In the genomic region with DNA sequence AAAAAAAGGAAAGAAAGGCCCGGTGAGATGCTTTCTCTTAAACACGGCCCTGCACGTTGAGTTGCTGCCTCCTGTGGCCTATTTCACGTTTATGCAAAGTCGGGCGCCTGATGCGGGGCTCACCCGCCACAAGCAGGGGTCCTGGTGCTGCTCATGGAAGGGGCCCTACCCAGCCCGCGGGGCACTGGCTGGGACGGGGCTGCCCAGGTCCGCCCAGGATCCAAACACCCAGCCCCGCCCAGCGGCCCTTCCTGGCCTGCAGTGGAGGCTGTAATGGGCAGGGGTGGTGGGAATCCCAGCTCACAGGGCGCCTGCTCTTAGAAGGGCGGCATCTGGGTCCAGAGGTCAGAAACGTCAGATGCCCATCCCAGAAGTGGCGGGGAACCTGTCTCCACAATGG, we compare ENCODE assay signal across 10 cellular contexts. TPM values are rescaled to one million over a fixed set of nuclear protein-coding genes. Genes with fewer than 3 reads are reported as not detected.
DNase-seq lines count a peak whose midpoint lies in the region; ATAC-seq and TF ChIP-seq lines count a peak whose summit lies in the region.
"Had no signal": no experiment of that assay in that cellular context is flagged by ENCODE, and none has a peak within 500 bp of the region (broad histone marks: within the 10 kb centered on the region; RNA-seq: fewer than 3 reads in every experiment).

No MANE protein-coding gene starts in this region.

- dilution Hi-C loops in IMR-90 (cut with HindIII; ENCODE audit: low sequenced_read_pairs, unreplicated experiment) (no loop called here), mammary epithelial cell (cut with HindIII; ENCODE audit: low sequenced_read_pairs) (no loop called here)

- BruUV-seq in IMR-90 (replicated peaks; lab: Mats Ljungman, UMichigan) (no TSS peak), mammary epithelial cell (replicated peaks; lab: Mats Ljungman, UMichigan) (no TSS peak)

- H2AFZ ChIP-seq in IMR-90 (replicated peaks; ENCODE audit: low read length, poor library complexity) (peak overlapping the region; percentile 2), mammary epithelial cell (ENCODE audit: low read depth, low read length) (no peak overlapping the region)

- peaks cover 6 to 42% of the 10 kb centered on the region in 2 experiments; a peak in 3 of 4 replicates for H3K79me1 ChIP-seq in IMR-90 (ENCODE audit: low read depth in 1 of 2, low read length in 2 of 2)

- no peaks in the 10 kb centered on the region for H3K4me1 Mint-ChIP-seq in stimulated activated memory B cell treated with anti-CD40 and anti-IgM and Interleukin-4, amounts not matched to agents 10 μg/mL and 1 μg/mL and 100 μg/mL, for 72 hours

- H3K27me3 ChIP-seq in IMR-90 (ENCODE audit: control insufficient read depth, insufficient read depth, low read length) (no peaks in the 10 kb centered on the region), esophagus (ENCODE audit: control insufficient read depth in 1 of 2, insufficient read depth in 2 of 2, low read length in 2 of 2) (peaks cover 0 to 5% of the 10 kb centered on the region in 2 donors), mucosa of rectum (ENCODE audit: control insufficient read depth in 2 of 2, insufficient read depth in 2 of 2, low read length in 2 of 2) (peaks cover 6 to 8% of the 10 kb centered on the region in 2 donors), mammary epithelial cell (ENCODE audit: insufficient read depth, low read length) (peaks cover 12% of the 10 kb centered on the region)

- intact Hi-C loops in IMR-90 (cut with micrococcal nuclease) (loop anchor here (2.0 to 5.0 kb wide), 2 partner anchors 102 to 127 kb away; no protein-coding TSS in a partner anchor), mammary epithelial cell (cut with micrococcal nuclease) (loop anchor here (2.0 kb wide), 1 partner anchor 129 kb away; no protein-coding TSS in a partner anchor)

- H3K56ac ChIP-seq in IMR-90 (ENCODE audit: extremely low read depth, insufficient read depth, low read length): no peak overlapping the region; the same call in 1 of the 2 replicates

- peaks cover 77% of the 10 kb centered on the region for H3K27me3 Mint-ChIP-seq in stimulated activated memory B cell treated with anti-CD40 and anti-IgM and Interleukin-4, amounts not matched to agents 10 μg/mL and 1 μg/mL and 100 μg/mL, for 72 hours

- no peak for TF ChIP-seq CTCF in IMR-90 (conservative IDR thresholded peaks at IDR 0.05; ENCODE audit: low read depth, low read length)
- no peak for TF ChIP-seq CTCF in mammary epithelial cell (conservative IDR thresholded peaks at IDR 0.05 in 1 of 2, IDR thresholded peaks at IDR 0.05 in 1 of 2; ENCODE audit: extremely low read depth in 1 of 2, insufficient read depth in 1 of 2, low read depth in 1 of 2, low read length in 2 of 2)

- peak; percentile 5; the same call in 1 of the 2 replicates for ATAC-seq in IMR-90 (ENCODE audit: low read depth)
- no peak for ATAC-seq in stimulated activated memory B cell treated with anti-CD40 and anti-IgM and Interleukin-4, amounts not matched to agents 10 μg/mL and 1 μg/mL and 100 μg/mL, for 72 hours

- H3K79me2 ChIP-seq in mammary epithelial cell (ENCODE audit: insufficient read depth, low read length): no peaks in the 10 kb centered on the region

- peak overlapping the region; percentile 99 for H3K23ac ChIP-seq in IMR-90 (ENCODE audit: low read depth, low read length)

- peak overlapping the region; percentile 64 for H2BK5ac ChIP-seq in IMR-90 (ENCODE audit: low read depth, low read length, poor library complexity, severe bottlenecking)

- WGBS in IMR-90 (ENCODE audit: extremely low coverage in 2 of 2, insufficient read length in 1 of 2), 2 experiments: 0% methylated on average over 2 of the region's 18 CpGs; no CpG with 5 or more reads in 1 of the 2 experiments
- 22 to 28% methylated on average over 17 to 18 of the region's 18 CpGs for WGBS in esophagus, 2 donors
- 62% methylated on average over 16 of the region's 18 CpGs for WGBS in mammary epithelial cell (ENCODE audit: low coverage, missing lambda C conversion rate)

- H3K4me3 ChIP-seq in IMR-90 (ENCODE audit: insufficient read depth, low read depth, low read length) (peak overlapping the region; percentile 97), esophagus (ENCODE audit: low read depth in 1 of 2, low read length in 2 of 2) (peak overlapping the region in 1 of 2 donors; percentile 6), mucosa of rectum (ENCODE audit: low read length in 2 of 2) (peak overlapping the region; percentile 37 to 39), mammary epithelial cell (replicated peaks in 1 of 3; ENCODE audit: insufficient read depth in 1 of 3, low read depth in 2 of 3, low read length in 3 of 3) (no peak overlapping the region)

- in situ Hi-C loops in IMR-90 (cut with MboI; ENCODE audit: low sequenced_read_pairs) (no loop called here), mammary epithelial cell (cut with MboI; ENCODE audit: low sequenced_read_pairs in 2 of 2) (no loop called here)

- peak overlapping the region; percentile 38; the same call in 1 of the 2 replicates for H4K91ac ChIP-seq in IMR-90 (ENCODE audit: insufficient read depth, low read depth, low read length)

- no peak overlapping the region for H2BK15ac ChIP-seq in IMR-90 (ENCODE audit: low read depth, low read length)

- H3K9me3 Mint-ChIP-seq in stimulated activated memory B cell treated with anti-CD40 and anti-IgM and Interleukin-4, amounts not matched to agents 10 μg/mL and 1 μg/mL and 100 μg/mL, for 72 hours: peaks cover 14% of the 10 kb centered on the region

- H3K4ac ChIP-seq in IMR-90 (ENCODE audit: low read depth, low read length): peak overlapping the region; percentile 80

- H2AK9ac ChIP-seq in IMR-90 (replicated peaks; ENCODE audit: low read depth, low read length, poor library complexity): peak overlapping the region; percentile 87

- H3K9ac ChIP-seq in IMR-90 (ENCODE audit: low read depth, low read length) (peak overlapping the region; percentile 67), mucosa of rectum (ENCODE audit: low read depth in 1 of 2, low read length in 2 of 2) (no peak overlapping the region), mammary epithelial cell (ENCODE audit: insufficient read depth, low read length) (no peak overlapping the region)

- H3K18ac ChIP-seq in IMR-90 (ENCODE audit: low read depth, low read length): peak overlapping the region; percentile 18; the same call in 1 of the 2 replicates

- DNase-seq in 8988T (peak; percentile 15), IMR-90 (peak; percentile 34), caudate nucleus (lab: John Stamatoyannopoulos, UW) (no peak), NCI-H526 (lab: John Stamatoyannopoulos, UW) (no peak), mammary epithelial cell (no peak)
- DNase-seq: activated effector memory CD4-positive, alpha-beta T cell treated with Interleukin-2 at 50 U/mL for 16 hours had no signal

- peak; percentile 56; the same call in 1 of the 2 replicates for TF ChIP-seq POLR2A in IMR-90 (IDR thresholded peaks at IDR 0.05; ENCODE audit: low read depth, low read length)

- peaks cover 12% of the 10 kb centered on the region for H3K36me3 ChIP-seq in IMR-90 (ENCODE audit: control insufficient read depth, insufficient read depth, low read length)
- no peaks in the 10 kb centered on the region for H3K36me3 ChIP-seq in esophagus (ENCODE audit: control insufficient read depth in 2 of 2, insufficient read depth in 2 of 2, low read length in 1 of 2)
- no peaks in the 10 kb centered on the region for H3K36me3 ChIP-seq in mucosa of rectum (ENCODE audit: control insufficient read depth in 2 of 2, insufficient read depth in 2 of 2, low read length in 2 of 2)
- no peaks in the 10 kb centered on the region for H3K36me3 ChIP-seq in mammary epithelial cell (ENCODE audit: insufficient read depth, low read length)
- H3K36me3 ChIP-seq: neutrophil had no signal

- no peak overlapping the region; the same call in 1 of the 2 replicates for H2BK120ac ChIP-seq in IMR-90 (ENCODE audit: low read depth, low read length)

- CTCF ChIA-PET in IMR-90 (lab: Yijun Ruan, JAX) (interaction anchor here (0.6 kb wide), 2 partner anchors 30 to 126 kb away, joined by 3 read pairs; no protein-coding TSS in a partner anchor), mammary epithelial cell (lab: Charles Lee; ENCODE audit: low non-redundant PET) (no interaction called here)

- peak; percentile 15; the same call in 1 of the 2 replicates for TF ChIP-seq RAD21 in IMR-90 (IDR thresholded peaks at IDR 0.05; ENCODE audit: low read length)

- H3K4me2 ChIP-seq in IMR-90 (ENCODE audit: low read depth, low read length): peak overlapping the region; percentile 83
- no peak overlapping the region for H3K4me2 ChIP-seq in mammary epithelial cell (ENCODE audit: insufficient read depth, low read depth, low read length)

- H2BK20ac ChIP-seq in IMR-90 (ENCODE audit: low read depth, low read length): no peak overlapping the region

- H3K4me1 ChIP-seq in IMR-90 (ENCODE audit: control insufficient read depth, insufficient read depth, low read length): peaks cover 11% of the 10 kb centered on the region
- peaks cover 0 to 4% of the 10 kb centered on the region in 2 donors for H3K4me1 ChIP-seq in esophagus (ENCODE audit: control insufficient read depth in 2 of 2, insufficient read depth in 2 of 2, low read length in 1 of 2)
- H3K4me1 ChIP-seq in mucosa of rectum (ENCODE audit: control insufficient read depth in 2 of 2, insufficient read depth in 2 of 2, low read length in 2 of 2): no peaks in the 10 kb centered on the region
- H3K4me1 ChIP-seq in mammary epithelial cell (ENCODE audit: insufficient read depth, low read length): no peaks in the 10 kb centered on the region

- H3K4me3 Mint-ChIP-seq in stimulated activated memory B cell treated with anti-CD40 and anti-IgM and Interleukin-4, amounts not matched to agents 10 μg/mL and 1 μg/mL and 100 μg/mL, for 72 hours: no peak overlapping the region

- POLR2A ChIA-PET in IMR-90 (lab: Charles Lee; ENCODE audit: unreplicated experiment): interaction anchor here (0.6 to 1.6 kb wide), 4 partner anchors 9 to 151 kb away, joined by 3 to 7 read pairs (median 6); no protein-coding TSS in a partner anchor

- no peak overlapping the region for H4K5ac ChIP-seq in IMR-90 (ENCODE audit: low read depth, low read length)

- H3K27ac Mint-ChIP-seq in stimulated activated memory B cell treated with anti-CD40 and anti-IgM and Interleukin-4, amounts not matched to agents 10 μg/mL and 1 μg/mL and 100 μg/mL, for 72 hours: no peak overlapping the region

- peaks cover 47% of the 10 kb centered on the region for H4K20me1 ChIP-seq in IMR-90 (ENCODE audit: insufficient read depth, low read length)
- H4K20me1 ChIP-seq in mammary epithelial cell (ENCODE audit: insufficient read depth, low read length): no peaks in the 10 kb centered on the region

- peaks cover 19% of the 10 kb centered on the region for H3K9me1 ChIP-seq in IMR-90 (ENCODE audit: insufficient read depth, low read length)

- H3K14ac ChIP-seq in IMR-90 (replicated peaks; ENCODE audit: low read depth, low read length): peak overlapping the region; percentile 99

- peaks cover 4% of the 10 kb centered on the region for H3K36me3 Mint-ChIP-seq in stimulated activated memory B cell treated with anti-CD40 and anti-IgM and Interleukin-4, amounts not matched to agents 10 μg/mL and 1 μg/mL and 100 μg/mL, for 72 hours

- H2AK5ac ChIP-seq in IMR-90 (ENCODE audit: low read depth, low read length): no peak overlapping the region

- H3K27ac ChIP-seq in IMR-90 (ENCODE audit: insufficient read depth, low read length): peak overlapping the region; percentile 58
- H3K27ac ChIP-seq in esophagus (ENCODE audit: low read depth in 2 of 2, low read length in 1 of 2): peak overlapping the region; percentile 30 to 38
- peak overlapping the region in 1 of 2 donors; percentile 55 for H3K27ac ChIP-seq in mucosa of rectum (ENCODE audit: low read depth in 2 of 2, low read length in 2 of 2)
- no peak overlapping the region for H3K27ac ChIP-seq in caudate nucleus (ENCODE audit: low read depth, low read length)
- no peak overlapping the region for H3K27ac ChIP-seq in mammary epithelial cell (ENCODE audit: insufficient read depth, low read depth, low read length)
- H3K27ac ChIP-seq: neutrophil had no signal

- H3K9me3 ChIP-seq in IMR-90 (ENCODE audit: control insufficient read depth, insufficient read depth, low read length) (peaks cover 4% of the 10 kb centered on the region), esophagus (ENCODE audit: control insufficient read depth in 2 of 2, insufficient read depth in 1 of 2, low read depth in 1 of 2, low read length in 1 of 2) (no peaks in the 10 kb centered on the region), mucosa of rectum (ENCODE audit: control insufficient read depth in 2 of 2, low read length in 2 of 2) (no peaks in the 10 kb centered on the region), mammary epithelial cell (replicated peaks; ENCODE audit: insufficient read depth, low read length) (peaks cover 4% of the 10 kb centered on the region)
- H3K9me3 ChIP-seq: neutrophil had no signal

- H4K8ac ChIP-seq in IMR-90 (ENCODE audit: low read depth in 2 of 2, low read length in 2 of 2): peak overlapping the region in 1 of 2 experiments; percentile 68; a peak in 2 of 4 replicates

RNA-seq across cellular contexts. Expression of a gene that starts 1.6 kb away (rescaled TPM):
- 208 and 222 TPM in 2 replicates for total RNA-seq in IMR-90 (2012; rRNA removed)
- polyA plus RNA-seq in IMR-90 (2012; rRNA removed): 1,065 and 1,165 TPM in 2 replicates
- polyA plus RNA-seq in IMR-90 (2012; cell fraction: cytosol; rRNA removed): 753 and 1,846 TPM in 2 replicates
- 2,830 and 5,552 TPM in 2 replicates for polyA plus RNA-seq in IMR-90 (2012; cell fraction: nucleus; rRNA removed; ENCODE audit: low replicate concordance)
- 100 to 1,000 TPM; 120 to 161 TPM for polyA plus RNA-seq in esophagus
- 10 to 100 TPM in 1 of 2 donors, under 1 TPM in 1; 0.87 to 47.0 TPM for total RNA-seq in mammary epithelial cell
- 0.74 TPM for polyA plus RNA-seq in mammary epithelial cell
- polyA minus RNA-seq in mammary epithelial cell: not detected

RNA-seq across cellular contexts. Expression of a gene that starts 55.9 kb away (rescaled TPM):
- not detected in 2 replicates for total RNA-seq in IMR-90 (2012; rRNA removed)
- polyA plus RNA-seq in IMR-90 (2012; rRNA removed): 0.19 and 0.55 TPM in 2 replicates
- polyA plus RNA-seq in IMR-90 (2012; cell fraction: cytosol; rRNA removed): 0.16 and 0.28 TPM in 2 replicates
- 2.0 and 4.9 TPM in 2 replicates for polyA plus RNA-seq in IMR-90 (2012; cell fraction: nucleus; rRNA removed; ENCODE audit: low replicate concordance)
- polyA plus RNA-seq in esophagus: under 1 TPM; 0.33 to 0.39 TPM
- total RNA-seq in mammary epithelial cell: under 1 TPM in 1 of 2 donors, not detected in 1; 0.50 TPM
- not detected for polyA plus RNA-seq in mammary epithelial cell
- polyA minus RNA-seq in mammary epithelial cell: not detected

Comparison
In these comparisons a context has a peak if more than half of its experiments do, and no peak if none do; other contexts are left out.
1. DNase-seq: peak in 8988T (single experiment) and IMR-90 (single experiment); none in caudate nucleus (0 of 61), NCI-H526 (0 of 2) and mammary epithelial cell (single experiment).
2. H3K27ac ChIP-seq: peak in IMR-90 (single experiment) and esophagus (2 of 2); none in caudate nucleus (single experiment) and mammary epithelial cell (single experiment).
3. H3K4me3 ChIP-seq: peak in IMR-90 (single experiment) and mucosa of rectum (2 of 2); none in mammary epithelial cell (0 of 3).
4. RNA of a gene that starts 1.6 kb away (polyA plus RNA-seq): 753 to 5,552 TPM in IMR-90 and 120 to 161 TPM in esophagus; 0.74 TPM in mammary epithelial cell (single experiment); every median in the first group is over 10 times any median in the second.